ENCODE assay signal across 10 cellular contexts in the genomic region with DNA sequence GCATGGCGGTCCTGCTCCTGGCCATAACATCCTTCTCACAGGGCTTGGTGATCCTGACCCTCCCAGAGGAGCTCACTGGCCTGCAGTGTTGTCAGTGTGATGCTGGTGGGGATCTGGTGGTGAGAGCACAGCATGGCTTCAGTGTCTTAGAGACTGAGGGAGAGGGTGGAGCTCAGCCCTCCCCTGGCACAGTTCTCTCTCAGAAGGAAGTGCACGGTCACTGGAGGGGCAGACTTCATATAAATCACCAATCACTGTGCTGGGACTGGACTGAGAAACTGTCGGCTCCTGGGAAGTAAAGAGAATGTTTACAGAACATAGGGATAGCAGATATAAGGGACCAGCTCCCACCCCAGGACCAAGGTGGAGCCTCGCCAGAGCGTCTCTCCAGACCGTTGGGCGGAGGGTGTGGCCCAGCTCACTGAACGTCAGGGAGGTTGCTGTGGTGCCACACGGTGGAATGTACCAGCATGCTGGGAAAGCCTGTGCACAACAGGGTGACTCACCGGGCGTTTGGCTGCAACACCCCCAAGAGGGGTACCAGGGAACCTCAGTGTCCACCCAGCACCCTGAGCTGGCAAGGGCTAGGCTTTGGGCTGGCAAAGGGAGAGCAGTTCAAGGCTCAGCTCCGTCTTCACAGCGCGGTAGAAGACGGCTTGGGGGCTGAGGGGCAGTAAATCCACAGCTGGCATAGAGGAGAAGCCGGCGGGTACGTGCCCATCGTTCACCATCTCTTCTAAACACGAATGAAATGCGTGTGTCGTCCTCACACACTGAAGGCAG. TPM values are rescaled to one million over a fixed set of nuclear protein-coding genes. Genes with fewer than 3 reads are reported as not detected.
DNase-seq lines count a peak whose midpoint lies in the region; TF ChIP-seq lines count a peak whose summit lies in the region.
"Had no signal": no experiment of that assay in that cellular context is flagged by ENCODE, and none has a peak within 500 bp of the region (broad histone marks: within the 10 kb centered on the region; RNA-seq: fewer than 3 reads in every experiment).

No MANE protein-coding gene starts in this region.

- H3K9me3 Mint-ChIP-seq in T-helper 2 cell treated with Interferon-gamma antibody and Interleukin-4, amounts not matched to agents 5 μg/mL and 100 μg/mL, for 36 hours, result no peaks in the 10 kb centered on the region

- peaks cover 12 to 13% of the 10 kb centered on the region in 2 donors for H3K4me1 ChIP-seq in uterus
- H3K4me1 ChIP-seq: parathyroid adenoma had no signal

- no peak for TF ChIP-seq POLR2A in uterus (IDR thresholded peaks at IDR 0.05)

- H3K36me3 ChIP-seq in uterus, result no peaks in the 10 kb centered on the region

- H3K4me3 Mint-ChIP-seq in T-helper 2 cell treated with Interferon-gamma antibody and Interleukin-4, amounts not matched to agents 5 μg/mL and 100 μg/mL, for 36 hours, result no peak overlapping the region

- DNase-seq in NCI-H2196 (lab: John Stamatoyannopoulos, UW; ENCODE audit: unreplicated experiment) (peak; percentile 47), NCI-H2196 treated with DMSO at 0.1 percent for 48 hours (lab: John Stamatoyannopoulos, UW; ENCODE audit: unreplicated experiment) (no peak), epithelial cell of esophagus (ENCODE audit: low read depth) (peak; percentile 68), medulla oblongata (ENCODE audit: extremely low spot score) (peak; percentile 42), uterus (peak; percentile 65 to 67), NCI-H2171 (lab: John Stamatoyannopoulos, UW) (no peak)
- no peak for DNase-seq in stimulated activated naive CD4-positive, alpha-beta T cell (lab: John Stamatoyannopoulos, UW)
- DNase-seq in T-helper 2 cell treated with Interferon-gamma antibody and Interleukin-4, amounts not matched to agents 5 μg/mL and 100 μg/mL, for 36 hours (ENCODE audit: low spot score), result no peak

- TF ChIP-seq CTCF in epithelial cell of esophagus (IDR thresholded peaks at IDR 0.05; ENCODE audit: insufficient read depth, low read depth, low read length, missing control alignments) (no peak), uterus (IDR thresholded peaks at IDR 0.05) (peak in 1 of 4 experiments; percentile 16)

- H3K27me3 Mint-ChIP-seq in T-helper 2 cell treated with Interferon-gamma antibody and Interleukin-4, amounts not matched to agents 5 μg/mL and 100 μg/mL, for 36 hours (ENCODE audit: low read depth), result no peaks in the 10 kb centered on the region

- no peaks in the 10 kb centered on the region for H3K9me3 ChIP-seq in uterus

- H3K27ac ChIP-seq in uterus, result peak overlapping the region; percentile 69 to 96
- H3K27ac ChIP-seq: parathyroid adenoma, SK-N-MC had no signal

- intact Hi-C loops in uterus (cut with DNase I; ENCODE audit: low total_unique reads), result no loop called here

- no peak overlapping the region for H3K4me3 ChIP-seq in epithelial cell of esophagus (ENCODE audit: low read length)
- H3K4me3 ChIP-seq in uterus, result no peak overlapping the region
- H3K4me3 ChIP-seq: SK-N-MC had no signal

- H3K36me3 Mint-ChIP-seq in T-helper 2 cell treated with Interferon-gamma antibody and Interleukin-4, amounts not matched to agents 5 μg/mL and 100 μg/mL, for 36 hours (ENCODE audit: low read depth), result peaks cover 34% of the 10 kb centered on the region

- H3K27ac Mint-ChIP-seq in T-helper 2 cell treated with Interferon-gamma antibody and Interleukin-4, amounts not matched to agents 5 μg/mL and 100 μg/mL, for 36 hours, result no peak overlapping the region

- H3K4me1 Mint-ChIP-seq in T-helper 2 cell treated with Interferon-gamma antibody and Interleukin-4, amounts not matched to agents 5 μg/mL and 100 μg/mL, for 36 hours (ENCODE audit: low read depth), result no peaks in the 10 kb centered on the region

- H3K27me3 ChIP-seq in uterus, result no peaks in the 10 kb centered on the region

RNA-seq across cellular contexts. Expression of a gene that starts 8.8 kb away (rescaled TPM):
- total RNA-seq in uterus, result 10 to 100 TPM in 3 of 4 donors, 1 to 10 TPM in 1; 6.1 to 39.4 (median 26.7) TPM

RNA-seq across cellular contexts. Expression of a gene that starts 35.3 kb away (rescaled TPM):
- total RNA-seq in uterus, result 100 to 1,000 TPM; 139 to 624 (median 446) TPM

Comparison
In these comparisons a context has a peak if more than half of its experiments do, and no peak if none do; other contexts are left out.
1. DNase-seq: peak in NCI-H2196 (single experiment), epithelial cell of esophagus (single experiment), medulla oblongata (single experiment) and uterus (2 of 2); none in NCI-H2196 treated with DMSO at 0.1 percent for 48 hours (single experiment), stimulated activated naive CD4-positive, alpha-beta T cell (0 of 6), T-helper 2 cell treated with Interferon-gamma antibody and Interleukin-4, amounts not matched to agents 5 μg/mL and 100 μg/mL, for 36 hours (single experiment) and NCI-H2171 (single experiment).